Comparison of ENCODE assay signal across 9 cellular contexts in the genomic region with DNA sequence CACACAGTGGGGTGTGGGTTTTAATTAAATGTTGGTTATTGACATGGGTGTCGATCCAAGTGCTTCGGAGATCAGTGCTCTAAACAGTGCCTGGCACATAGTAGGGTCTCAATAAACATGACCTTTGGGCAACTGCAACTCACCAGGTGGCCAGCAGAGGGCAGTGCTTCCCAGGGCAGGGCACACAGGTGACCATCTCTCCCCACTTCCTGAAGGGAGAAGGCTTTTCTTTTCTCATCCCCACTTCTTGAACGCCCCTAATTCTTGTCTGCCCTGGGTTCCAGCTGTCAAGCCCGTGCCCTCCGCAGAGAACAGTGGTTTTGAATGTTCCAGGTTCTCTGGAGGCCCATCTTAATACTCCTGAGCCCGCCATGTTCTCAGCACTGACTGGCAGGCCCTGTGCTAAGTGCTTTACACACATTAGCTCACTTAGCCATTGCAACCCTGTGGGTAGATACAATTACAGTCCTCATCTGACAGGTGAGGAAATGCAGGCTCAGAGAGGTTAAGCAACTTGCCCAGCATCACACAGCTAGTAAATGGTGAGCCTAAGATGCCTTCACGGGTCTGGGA. TPM values are rescaled to one million over a fixed set of nuclear protein-coding genes. Genes with fewer than 3 reads are reported as not detected.
DNase-seq lines count a peak whose midpoint lies in the region; ATAC-seq and TF ChIP-seq lines count a peak whose summit lies in the region.
"Had no signal": no experiment of that assay in that cellular context is flagged by ENCODE, and none has a peak within 500 bp of the region (broad histone marks: within the 10 kb centered on the region; RNA-seq: fewer than 3 reads in every experiment).

No MANE protein-coding gene starts in this region.

- H3K4me3 ChIP-seq in Panc1 (ENCODE audit: low read depth in 2 of 2, low read length in 2 of 2), result no peak overlapping the region

- no peaks in the 10 kb centered on the region for H3K9me3 ChIP-seq in Panc1 (ENCODE audit: control insufficient read depth, insufficient read depth, low read depth, low read length)

- intact Hi-C loops in Panc1 (cut with micrococcal nuclease; ENCODE audit: unreplicated experiment), result loop anchor here (2.0 kb wide), 1 partner anchor 94 kb away; no protein-coding TSS in a partner anchor
- intact Hi-C loops in activated T-helper 2 cell treated with anti-CD3 and anti-CD28 coated beads, Interferon-gamma antibody, Interleukin-2, Interleukin-4, amounts not matched to agents 10 μg/mL and 5 μg/mL and 100 μg/mL, durations not matched to agents 14 hours and 24 hours and 36 hours (cut with micrococcal nuclease), result loop anchor here (1.0 kb wide), 3 partner anchors 25 to 96 kb away; no protein-coding TSS in a partner anchor

- TF ChIP-seq CTCF in Panc1 (IDR thresholded peaks at IDR 0.05), result peak; percentile 99

- H3K27me3 ChIP-seq in Panc1 (ENCODE audit: control insufficient read depth, insufficient read depth, low read length), result no peaks in the 10 kb centered on the region

- H3K9me3 Mint-ChIP-seq in activated T-helper 2 cell treated with anti-CD3 and anti-CD28 coated beads, Interferon-gamma antibody, Interleukin-2, Interleukin-4, amounts not matched to agents 10 μg/mL and 5 μg/mL and 100 μg/mL, durations not matched to agents 14 hours and 24 hours and 36 hours, result no peaks in the 10 kb centered on the region

- no peak overlapping the region for H3K4me3 Mint-ChIP-seq in activated T-helper 2 cell treated with anti-CD3 and anti-CD28 coated beads, Interferon-gamma antibody, Interleukin-2, Interleukin-4, amounts not matched to agents 10 μg/mL and 5 μg/mL and 100 μg/mL, durations not matched to agents 14 hours and 24 hours and 36 hours (ENCODE audit: low read depth)

- H3K36me3 Mint-ChIP-seq in activated T-helper 2 cell treated with anti-CD3 and anti-CD28 coated beads, Interferon-gamma antibody, Interleukin-2, Interleukin-4, amounts not matched to agents 10 μg/mL and 5 μg/mL and 100 μg/mL, durations not matched to agents 14 hours and 24 hours and 36 hours (ENCODE audit: low read depth), result no peaks in the 10 kb centered on the region

- no peak overlapping the region for H3K27ac ChIP-seq in Panc1 (ENCODE audit: low read length)

- in situ Hi-C loops in Panc1 (cut with HindIII; ENCODE audit: low pct_unique_long_range_greater_than_20kb, low sequenced_read_pairs), result no loop called here

- H3K4me1 Mint-ChIP-seq in activated T-helper 2 cell treated with anti-CD3 and anti-CD28 coated beads, Interferon-gamma antibody, Interleukin-2, Interleukin-4, amounts not matched to agents 10 μg/mL and 5 μg/mL and 100 μg/mL, durations not matched to agents 14 hours and 24 hours and 36 hours (ENCODE audit: low read depth), result peaks cover 6% of the 10 kb centered on the region

- H3K36me3 ChIP-seq in Panc1 (ENCODE audit: control insufficient read depth, insufficient read depth, low read length), result no peaks in the 10 kb centered on the region

- H3K27ac Mint-ChIP-seq in activated T-helper 2 cell treated with anti-CD3 and anti-CD28 coated beads, Interferon-gamma antibody, Interleukin-2, Interleukin-4, amounts not matched to agents 10 μg/mL and 5 μg/mL and 100 μg/mL, durations not matched to agents 14 hours and 24 hours and 36 hours, result no peak overlapping the region

- POLR2A ChIA-PET in Panc1 (lab: Charles Lee), result interaction anchor here (0.6 to 0.7 kb wide), 2 partner anchors 39 to 414 kb away, joined by 3 to 7 read pairs; no protein-coding TSS in a partner anchor

- no TSS peak for BruUV-seq in Panc1 (replicated peaks; lab: Mats Ljungman, UMichigan)

- CTCF ChIA-PET in Panc1 (lab: Charles Lee), result interaction anchor here (0.6 to 3.5 kb wide), 8 partner anchors 16 to 1081 kb away, joined by 3 to 24 read pairs (median 6); a partner anchor contains a TSS

- peaks cover 16% of the 10 kb centered on the region for H3K27me3 Mint-ChIP-seq in activated T-helper 2 cell treated with anti-CD3 and anti-CD28 coated beads, Interferon-gamma antibody, Interleukin-2, Interleukin-4, amounts not matched to agents 10 μg/mL and 5 μg/mL and 100 μg/mL, durations not matched to agents 14 hours and 24 hours and 36 hours (ENCODE audit: low read depth)

- no peaks in the 10 kb centered on the region; the same call in 1 of the 2 replicates for H3K4me1 ChIP-seq in Panc1 (ENCODE audit: control insufficient read depth, insufficient read depth, low read length)

- DNase-seq in NCI-H2227 (lab: John Stamatoyannopoulos, UW; ENCODE audit: unreplicated experiment) (peak; percentile 23), NCI-H2227 treated with DMSO at 0.1 percent for 48 hours (lab: John Stamatoyannopoulos, UW) (no peak), Panc1 (ENCODE audit: low read depth, low spot score) (peak; percentile 65), glomerular visceral epithelial cell (ENCODE audit: extremely low spot score) (peak; percentile 53), NCI-H2107 treated with DMSO at 0.1 percent for 48 hours (lab: John Stamatoyannopoulos, UW; ENCODE audit: unreplicated experiment) (no peak), T1000 (lab: John Stamatoyannopoulos, UW) (no peak)
- DNase-seq in activated T-helper 2 cell treated with anti-CD3 and anti-CD28 coated beads, Interferon-gamma antibody, Interleukin-2, Interleukin-4, amounts not matched to agents 10 μg/mL and 5 μg/mL and 100 μg/mL, durations not matched to agents 14 hours and 24 hours and 36 hours (ENCODE audit: low spot score), result peak; percentile 63
- DNase-seq in stimulated activated CD4-positive, alpha-beta T cell treated with anti-CD3 and anti-CD28 coated beads, Interleukin-15, amount 100 ng/mL, for 1 hour (ENCODE audit: low read depth in 1 of 2, low spot score in 1 of 2), result peak; percentile 37 to 66

- ATAC-seq in Panc1, result peak; percentile 69

RNA-seq across cellular contexts. Expression of a gene that starts 16.3 kb away (rescaled TPM):
- 5.8 TPM for total RNA-seq in Panc1 (2021; ENCODE audit: unreplicated experiment)
- 2.5 TPM for polyA plus RNA-seq in Panc1 (2012; ENCODE audit: insufficient read length)
- total RNA-seq in activated T-helper 2 cell treated with anti-CD3 and anti-CD28 coated beads, Interferon-gamma antibody, Interleukin-2, Interleukin-4, amounts not matched to agents 10 μg/mL and 5 μg/mL and 100 μg/mL, durations not matched to agents 14 hours and 24 hours and 36 hours, result 1.8 and 2.7 TPM in 2 replicates

RNA-seq across cellular contexts. Expression of a gene that starts 17.0 kb away (rescaled TPM):
- not detected for total RNA-seq in Panc1 (2021; ENCODE audit: unreplicated experiment)
- not detected for polyA plus RNA-seq in Panc1 (2012; ENCODE audit: insufficient read length)
- not detected in 2 replicates for total RNA-seq in activated T-helper 2 cell treated with anti-CD3 and anti-CD28 coated beads, Interferon-gamma antibody, Interleukin-2, Interleukin-4, amounts not matched to agents 10 μg/mL and 5 μg/mL and 100 μg/mL, durations not matched to agents 14 hours and 24 hours and 36 hours
- total RNA-seq: glomerular endothelial cell had no signal

RNA-seq across cellular contexts. Expression of a gene that starts 30.7 kb away (rescaled TPM):
- 32.0 TPM for total RNA-seq in Panc1 (2021; ENCODE audit: unreplicated experiment)
- polyA plus RNA-seq in Panc1 (2012; ENCODE audit: insufficient read length), result 27.4 TPM
- total RNA-seq in activated T-helper 2 cell treated with anti-CD3 and anti-CD28 coated beads, Interferon-gamma antibody, Interleukin-2, Interleukin-4, amounts not matched to agents 10 μg/mL and 5 μg/mL and 100 μg/mL, durations not matched to agents 14 hours and 24 hours and 36 hours, result 7.3 and 7.4 TPM in 2 replicates

RNA-seq across cellular contexts. Expression of a gene that starts 36.5 kb away (rescaled TPM):
- total RNA-seq in Panc1 (2021; ENCODE audit: unreplicated experiment), result 47.3 TPM
- 18.4 TPM for polyA plus RNA-seq in Panc1 (2012; ENCODE audit: insufficient read length)
- 57.4 and 58.7 TPM in 2 replicates for total RNA-seq in activated T-helper 2 cell treated with anti-CD3 and anti-CD28 coated beads, Interferon-gamma antibody, Interleukin-2, Interleukin-4, amounts not matched to agents 10 μg/mL and 5 μg/mL and 100 μg/mL, durations not matched to agents 14 hours and 24 hours and 36 hours

Comparison
In these comparisons a context has a peak if more than half of its experiments do, and no peak if none do; other contexts are left out.
1. DNase-seq: peak in NCI-H2227 (single experiment), Panc1 (single experiment), activated T-helper 2 cell treated with anti-CD3 and anti-CD28 coated beads, Interferon-gamma antibody, Interleukin-2, Interleukin-4, amounts not matched to agents 10 μg/mL and 5 μg/mL and 100 μg/mL, durations not matched to agents 14 hours and 24 hours and 36 hours (single experiment), glomerular visceral epithelial cell (single experiment) and stimulated activated CD4-positive, alpha-beta T cell treated with anti-CD3 and anti-CD28 coated beads, Interleukin-15, amount 100 ng/mL, for 1 hour (2 of 2); none in NCI-H2227 treated with DMSO at 0.1 percent for 48 hours (single experiment), NCI-H2107 treated with DMSO at 0.1 percent for 48 hours (single experiment) and T1000 (single experiment).